In genomic region chr11:22041039-22041438, GRCh38 we compare ENCODE assay signal across 33 cellular contexts.
DNase-seq lines count a peak whose midpoint lies in the region; ATAC-seq, FAIRE-seq and TF ChIP-seq lines count a peak whose summit lies in the region.
"Had no signal": no experiment of that assay in that cellular context is flagged by ENCODE, and none has a peak within 500 bp of the region (broad histone marks: within the 10 kb centered on the region; RNA-seq: fewer than 3 reads in every experiment).

No MANE protein-coding gene starts in this region.

- H3K9me3 Mint-ChIP-seq in activated T-cell treated with anti-CD3 and anti-CD28 coated beads, Interleukin-2, amount 50 U/mL, for 72 hours = peaks cover 3% of the 10 kb centered on the region in 2 donors
- H3K9me3 Mint-ChIP-seq: CD14-positive monocyte; CD4-positive, alpha-beta T cell had no signal

- H3K9me1 ChIP-seq in IMR-90 (ENCODE audit: insufficient read depth, low read length) = no peaks in the 10 kb centered on the region

- dilution Hi-C loops in IMR-90 (cut with HindIII; ENCODE audit: low sequenced_read_pairs, unreplicated experiment) = no loop called here

- no peaks in the 10 kb centered on the region for H3K79me1 ChIP-seq in IMR-90 (ENCODE audit: low read depth in 1 of 2, low read length in 2 of 2)

- DNase-seq in HepG2 (ENCODE audit: low spot score) (no peak), right lobe of liver (no peak), A549 (ENCODE audit: low read depth in 1 of 2, low spot score in 1 of 2) (no peak), IMR-90 (no peak), epidermal melanocyte (ENCODE audit: insufficient read length, low spot score) (no peak)
- DNase-seq in activated T-cell treated with anti-CD3 and anti-CD28 coated beads, Interleukin-2, amount 50 U/mL, for 72 hours = no peak
- DNase-seq: 8988T; ACHN; AML-193; BE2C; C1 segment of cervical spinal cord; Caco-2; Calu3; CD4-positive, alpha-beta memory T cell; CD4-positive, alpha-beta T cell; CD4-positive, CD25-positive, alpha-beta regulatory T cell; CD8-positive, alpha-beta memory T cell; CD8-positive, alpha-beta T cell; COR-L47; DMS 273 treated with DMSO at 0.1 percent for 48 hours; DMS153; DMS79; DMS79 treated with DMSO at 0.1 percent for 48 hours; DND-41; EL had no signal

- no peak overlapping the region for H3K4ac ChIP-seq in IMR-90 (ENCODE audit: low read depth, low read length)

- TF ChIP-seq EP300 in HepG2 (IDR thresholded peaks at IDR 0.05; ENCODE audit: low read depth in 2 of 2, low read length in 2 of 2) (no peak), HepG2 (CRISPR knock-in tag; IDR thresholded peaks at IDR 0.05; ENCODE audit: borderline replicate concordance) (no peak), A549 (IDR thresholded peaks at IDR 0.05) (no peak)

- H3K9me3 ChIP-seq in HepG2 (ENCODE audit: low read length) = no peaks in the 10 kb centered on the region
- H3K9me3 ChIP-seq in right lobe of liver = no peaks in the 10 kb centered on the region
- no peaks in the 10 kb centered on the region for H3K9me3 ChIP-seq in A549
- peaks cover 17% of the 10 kb centered on the region for H3K9me3 ChIP-seq in IMR-90 (ENCODE audit: control insufficient read depth, insufficient read depth, low read length)
- H3K9me3 ChIP-seq: BE2C; BLaER1; BLaER1 treated with 17β-estradiol and CSF1 and Interleukin-3, amounts not matched to agents 10 nM and 100 nM; Caco-2 had no signal

- no peaks in the 10 kb centered on the region for H3K27me3 ChIP-seq in HepG2 (ENCODE audit: control insufficient read depth in 1 of 2, insufficient read depth in 2 of 2, low read length in 2 of 2)
- no peaks in the 10 kb centered on the region for H3K27me3 ChIP-seq in right lobe of liver
- no peaks in the 10 kb centered on the region for H3K27me3 ChIP-seq in IMR-90 (ENCODE audit: control insufficient read depth, insufficient read depth, low read length)
- H3K27me3 ChIP-seq: BE2C; BLaER1; BLaER1 treated with 17β-estradiol and CSF1 and Interleukin-3, amounts not matched to agents 10 nM and 100 nM had no signal

- no peaks in the 10 kb centered on the region for H3K79me2 ChIP-seq in HepG2 (ENCODE audit: insufficient read depth, low read length)

- POLR2A ChIA-PET in HepG2 (lab: Yijun Ruan, JAX) (no interaction called here), A549 (lab: Yijun Ruan, JAX) (no interaction called here), IMR-90 (lab: Charles Lee; ENCODE audit: unreplicated experiment) (no interaction called here)

- FAIRE-seq in HepG2 (lab: Jason Lieb, UNC) (no peak), A549 (lab: Jason Lieb, UNC) (no peak)
- FAIRE-seq: A204.1, D721Med had no signal

- no peak overlapping the region for H2BK5ac ChIP-seq in IMR-90 (ENCODE audit: low read depth, low read length, poor library complexity, severe bottlenecking)

- H3K27ac Mint-ChIP-seq in activated T-cell treated with anti-CD3 and anti-CD28 coated beads, Interleukin-2, amount 50 U/mL, for 72 hours = no peak overlapping the region
- H3K27ac Mint-ChIP-seq: B cell; CD14-positive monocyte; CD4-positive, alpha-beta memory T cell; CD4-positive, alpha-beta T cell; CD4-positive, CD25-positive, alpha-beta regulatory T cell; CD8-positive, alpha-beta memory T cell; CD8-positive, alpha-beta T cell had no signal

- intact Hi-C loops in HepG2 (cut with micrococcal nuclease; ENCODE audit: unreplicated experiment) (no loop called here), right lobe of liver (cut with DNase I) (no loop called here), IMR-90 (cut with micrococcal nuclease) (no loop called here)

- no peak overlapping the region for H2AK9ac ChIP-seq in IMR-90 (replicated peaks; ENCODE audit: low read depth, low read length, poor library complexity)

- CTCF ChIA-PET in HepG2 (lab: Yijun Ruan, JAX; ENCODE audit: low intra/inter-chr PET ratio, low total read pairs) = no interaction called here
- CTCF ChIA-PET in A549 (lab: Yijun Ruan, JAX) = interaction anchor here (0.7 kb wide), 1 partner anchor 1393 kb away, joined by 3 read pairs; no protein-coding TSS in a partner anchor
- CTCF ChIA-PET in IMR-90 (lab: Yijun Ruan, JAX) = no interaction called here

- H4K91ac ChIP-seq in IMR-90 (ENCODE audit: insufficient read depth, low read depth, low read length) = no peak overlapping the region

- no peaks in the 10 kb centered on the region for H3K27me3 Mint-ChIP-seq in activated T-cell treated with anti-CD3 and anti-CD28 coated beads, Interleukin-2, amount 50 U/mL, for 72 hours (ENCODE audit: low read depth)
- H3K27me3 Mint-ChIP-seq: B cell; CD4-positive, alpha-beta memory T cell; CD4-positive, alpha-beta T cell; CD4-positive, CD25-positive, alpha-beta regulatory T cell; CD8-positive, alpha-beta memory T cell had no signal

- no peak overlapping the region for H2BK15ac ChIP-seq in IMR-90 (ENCODE audit: low read depth, low read length)

- BruUV-seq in HepG2 (replicated peaks; lab: Mats Ljungman, UMichigan) (no TSS peak), IMR-90 (replicated peaks; lab: Mats Ljungman, UMichigan) (no TSS peak)

- 2% methylated on average over 2 of the region's 2 CpGs for WGBS in HepG2 (ENCODE audit: low lambda C conversion rate)
- 35% methylated on average over 2 of the region's 2 CpGs for WGBS in right lobe of liver (ENCODE audit: insufficient coverage, low coverage, low lambda C conversion rate, missing lambda C conversion rate)
- 12% methylated on average over 2 of the region's 2 CpGs for WGBS in A549 (ENCODE audit: missing lambda C conversion rate)
- no CpG with 5 or more reads among the region's 2 CpGs for WGBS in IMR-90 (ENCODE audit: extremely low coverage in 2 of 2, insufficient read length in 1 of 2), 2 experiments

- no peak overlapping the region for H2BK20ac ChIP-seq in IMR-90 (ENCODE audit: low read depth, low read length)

- H3K23ac ChIP-seq in IMR-90 (ENCODE audit: low read depth, low read length) = no peak overlapping the region

- no peak for TF ChIP-seq POLR2A in HepG2 (IDR thresholded peaks at IDR 0.05; ENCODE audit: insufficient read depth in 1 of 2, low read depth in 2 of 2, low read length in 2 of 2)
- no peak for TF ChIP-seq POLR2A in right lobe of liver (IDR thresholded peaks at IDR 0.05)
- no peak for TF ChIP-seq POLR2A in A549 (IDR thresholded peaks at IDR 0.05; ENCODE audit: low read length)
- no peak for TF ChIP-seq POLR2A in IMR-90 (IDR thresholded peaks at IDR 0.05; ENCODE audit: low read depth, low read length)

- H3K9ac ChIP-seq in HepG2 (ENCODE audit: insufficient read depth, low read depth, low read length) = no peak overlapping the region
- H3K9ac ChIP-seq in IMR-90 (ENCODE audit: low read depth, low read length) = no peak overlapping the region
- H3K9ac ChIP-seq: BLaER1; BLaER1 treated with 17β-estradiol and CSF1 and Interleukin-3, amounts not matched to agents 10 nM and 100 nM had no signal

- H3K27ac ChIP-seq in HepG2 (ENCODE audit: extremely low read length, insufficient read depth, low read length) = no peak overlapping the region
- H3K27ac ChIP-seq in right lobe of liver = no peak overlapping the region
- H3K27ac ChIP-seq in A549 = no peak overlapping the region
- H3K27ac ChIP-seq in IMR-90 (ENCODE audit: insufficient read depth, low read length) = no peak overlapping the region
- H3K27ac ChIP-seq: 22Rv1; BLaER1; BLaER1 treated with 17β-estradiol and CSF1 and Interleukin-3, amounts not matched to agents 10 nM and 100 nM; C4-2B had no signal

- H3K14ac ChIP-seq in IMR-90 (replicated peaks; ENCODE audit: low read depth, low read length) = no peak overlapping the region

- no peak overlapping the region for H3K56ac ChIP-seq in IMR-90 (ENCODE audit: extremely low read depth, insufficient read depth, low read length)

- H2AFZ ChIP-seq in HepG2 (ENCODE audit: low read length) (no peak overlapping the region), IMR-90 (replicated peaks; ENCODE audit: low read length, poor library complexity) (no peak overlapping the region)

- no peak overlapping the region for H2AK5ac ChIP-seq in IMR-90 (ENCODE audit: low read depth, low read length)

- no peaks in the 10 kb centered on the region for H4K20me1 ChIP-seq in HepG2 (ENCODE audit: insufficient read depth, low read length)
- H4K20me1 ChIP-seq in IMR-90 (ENCODE audit: insufficient read depth, low read length) = no peaks in the 10 kb centered on the region
- H4K20me1 ChIP-seq: BLaER1; BLaER1 treated with 17β-estradiol and CSF1 and Interleukin-3, amounts not matched to agents 10 nM and 100 nM had no signal

- H3K4me1 ChIP-seq in HepG2 (ENCODE audit: insufficient read depth, low read length) (no peaks in the 10 kb centered on the region), right lobe of liver (no peaks in the 10 kb centered on the region), A549 (0 out of 3 replicates have a peak, but pooled peaks cover 7% of the 10 kb centered on the region), IMR-90 (ENCODE audit: control insufficient read depth, insufficient read depth, low read length) (no peaks in the 10 kb centered on the region)
- H3K4me1 ChIP-seq: BE2C, Caco-2 had no signal

- H3K36me3 Mint-ChIP-seq in activated T-cell treated with anti-CD3 and anti-CD28 coated beads, Interleukin-2, amount 50 U/mL, for 72 hours (ENCODE audit: insufficient read depth in 2 of 2) = no peaks in the 10 kb centered on the region
- H3K36me3 Mint-ChIP-seq: CD14-positive monocyte; CD4-positive, alpha-beta memory T cell; CD4-positive, CD25-positive, alpha-beta regulatory T cell; CD8-positive, alpha-beta memory T cell; CD8-positive, alpha-beta T cell had no signal

- no peak overlapping the region for H3K18ac ChIP-seq in IMR-90 (ENCODE audit: low read depth, low read length)

- no peak overlapping the region for H3K4me3 Mint-ChIP-seq in activated T-cell treated with anti-CD3 and anti-CD28 coated beads, Interleukin-2, amount 50 U/mL, for 72 hours
- H3K4me3 Mint-ChIP-seq: B cell; CD14-positive monocyte; CD4-positive, alpha-beta memory T cell; CD4-positive, alpha-beta T cell; CD4-positive, CD25-positive, alpha-beta regulatory T cell; CD8-positive, alpha-beta memory T cell; CD8-positive, alpha-beta T cell had no signal

- TF ChIP-seq CTCF in HepG2 (CRISPR knock-in tag; IDR thresholded peaks at IDR 0.05) = no peak
- no peak for TF ChIP-seq CTCF in right lobe of liver (IDR thresholded peaks at IDR 0.05)
- TF ChIP-seq CTCF in A549 (IDR thresholded peaks at IDR 0.05) = no peak
- TF ChIP-seq CTCF in IMR-90 (conservative IDR thresholded peaks at IDR 0.05; ENCODE audit: low read depth, low read length) = no peak

- H3K36me3 ChIP-seq in HepG2 (replicated peaks in 1 of 2; ENCODE audit: control insufficient read depth in 1 of 2, insufficient read depth in 2 of 2, low read length in 2 of 2) = no peaks in the 10 kb centered on the region
- no peaks in the 10 kb centered on the region for H3K36me3 ChIP-seq in right lobe of liver
- no peaks in the 10 kb centered on the region for H3K36me3 ChIP-seq in IMR-90 (ENCODE audit: control insufficient read depth, insufficient read depth, low read length)
- H3K36me3 ChIP-seq: BE2C; BLaER1; BLaER1 treated with 17β-estradiol and CSF1 and Interleukin-3, amounts not matched to agents 10 nM and 100 nM had no signal

- no peak overlapping the region for H4K5ac ChIP-seq in IMR-90 (ENCODE audit: low read depth, low read length)

- H3K4me2 ChIP-seq in HepG2 (ENCODE audit: low read depth, low read length) = no peak overlapping the region
- H3K4me2 ChIP-seq in A549 = no peak overlapping the region
- no peak overlapping the region for H3K4me2 ChIP-seq in IMR-90 (ENCODE audit: low read depth, low read length)
- H3K4me2 ChIP-seq: BLaER1; BLaER1 treated with 17β-estradiol and CSF1 and Interleukin-3, amounts not matched to agents 10 nM and 100 nM had no signal

- H4K8ac ChIP-seq in IMR-90 (ENCODE audit: low read depth in 2 of 2, low read length in 2 of 2) = no peak overlapping the region

- H3K4me1 Mint-ChIP-seq in activated T-cell treated with anti-CD3 and anti-CD28 coated beads, Interleukin-2, amount 50 U/mL, for 72 hours (ENCODE audit: low read depth) = no peaks in the 10 kb centered on the region
- H3K4me1 Mint-ChIP-seq: B cell; CD14-positive monocyte; CD4-positive, alpha-beta memory T cell; CD4-positive, CD25-positive, alpha-beta regulatory T cell; CD8-positive, alpha-beta memory T cell had no signal

- TF ChIP-seq RAD21 in HepG2 (CRISPR knock-in tag; IDR thresholded peaks at IDR 0.05) (no peak), A549 (conservative IDR thresholded peaks at IDR 0.05 in 1 of 2, IDR thresholded peaks at IDR 0.05 in 1 of 2) (no peak), IMR-90 (IDR thresholded peaks at IDR 0.05; ENCODE audit: low read length) (no peak)

- in situ Hi-C loops in HepG2 (cut with HindIII; ENCODE audit: extremely low pct_ligation_motif_present, low pct_unique_long_range_greater_than_20kb) (no loop called here), IMR-90 (cut with MboI; ENCODE audit: low sequenced_read_pairs) (no loop called here)

- no peak overlapping the region for H2BK120ac ChIP-seq in IMR-90 (ENCODE audit: low read depth, low read length)

- no peak for ATAC-seq in HepG2
- no peak for ATAC-seq in right lobe of liver
- ATAC-seq in A549 = no peak
- no peak for ATAC-seq in IMR-90 (ENCODE audit: low read depth)
- ATAC-seq in activated T-cell treated with anti-CD3 and anti-CD28 coated beads, Interleukin-2, amount 50 U/mL, for 72 hours (replicated peaks in 1 of 2) = no peak
- ATAC-seq: CD8-positive, alpha-beta T cell had no signal

- H3K4me3 ChIP-seq in HepG2 (replicated peaks in 1 of 3; ENCODE audit: insufficient read depth in 1 of 3, low read depth in 2 of 3, low read length in 3 of 3) (no peak overlapping the region), right lobe of liver (no peak overlapping the region), A549 (no peak overlapping the region), IMR-90 (ENCODE audit: insufficient read depth, low read depth, low read length) (no peak overlapping the region)
- H3K4me3 ChIP-seq: BLaER1; BLaER1 treated with 17β-estradiol and CSF1 and Interleukin-3, amounts not matched to agents 10 nM and 100 nM had no signal

Comparison
In these comparisons a context has a peak if more than half of its experiments do, and no peak if none do; other contexts are left out.
1. Of the 38 proteins assayed by ChIP-seq in both HepG2 and A549: peak only in HepG2: none; only in A549: MAFK; in both: NFE2L2; in neither: 36.